1 cellular context compared by ENCODE assay signal in genomic region chr1:1000357-1001056, GRCh38.
A peak's percentile ranks its signal among the peaks of the same experiment; 100 is the strongest.
TF ChIP-seq lines count a peak whose summit lies in the region.

No MANE protein-coding gene starts in this region.

TF ChIP-seq in HepG2, 621 proteins besides CTCF, POLR2A, EP300 and RAD21 (continued from another document):
- TF ChIP-seq ZNF280D (CRISPR knock-in tag; IDR thresholded peaks at IDR 0.05) = peak; percentile 85; the same call in 1 of the 2 replicates
- 0 out of 2 replicates have a peak, but pooled peaks have one; percentile 78 for TF ChIP-seq CREB3 (CRISPR knock-in tag; IDR thresholded peaks at IDR 0.05)
- TF ChIP-seq JUN (CRISPR knock-in tag; IDR thresholded peaks at IDR 0.05) = peak; percentile 95
- TF ChIP-seq EZH2 (conservative IDR thresholded peaks at IDR 0.05; ENCODE audit: low read depth, low read length) = no peak
- TF ChIP-seq ZNF264 (CRISPR knock-in tag; IDR thresholded peaks at IDR 0.05) = peak; percentile 39; the same call in 1 of the 2 replicates
- TF ChIP-seq TFDP1 (CRISPR knock-in tag; IDR thresholded peaks at IDR 0.05; ENCODE audit: borderline replicate concordance) = peak; percentile 82; the same call in 1 of the 2 replicates
- no peak for TF ChIP-seq ZSCAN22 (CRISPR knock-in tag; IDR thresholded peaks at IDR 0.05)
- peak; percentile 26 to 84; a peak in 2 of 4 replicates for TF ChIP-seq KLF16 (CRISPR knock-in tag; IDR thresholded peaks at IDR 0.05)
- 0 out of 2 replicates have a peak, but pooled peaks have one; percentile 14 for TF ChIP-seq FOXJ3 (CRISPR knock-in tag; IDR thresholded peaks at IDR 0.05; ENCODE audit: borderline replicate concordance)
- no peak for TF ChIP-seq ZNF570 (CRISPR knock-in tag; IDR thresholded peaks at IDR 0.05; ENCODE audit: borderline replicate concordance)
- TF ChIP-seq ZBTB8A (CRISPR knock-in tag; IDR thresholded peaks at IDR 0.05; ENCODE audit: borderline replicate concordance, low read depth) = no peak
